In genomic region chr3:64685331-64685799, GRCh38 we compare ENCODE assay signal across 10 cellular contexts. TPM values are rescaled to one million over a fixed set of nuclear protein-coding genes. Genes with fewer than 3 reads are reported as not detected.
DNase-seq lines count a peak whose midpoint lies in the region; ATAC-seq and TF ChIP-seq lines count a peak whose summit lies in the region.
"Had no signal": no experiment of that assay in that cellular context is flagged by ENCODE, and none has a peak within 500 bp of the region (broad histone marks: within the 10 kb centered on the region; RNA-seq: fewer than 3 reads in every experiment).

No MANE protein-coding gene starts in this region.

- no peak for ATAC-seq in stimulated activated naive CD8-positive, alpha-beta T cell treated with anti-CD3 and anti-CD28 coated beads, Interleukin-15, amount 100 ng/mL, for 72 hours
- ATAC-seq in GM18517 (IDR thresholded peaks at IDR 0.05; ENCODE audit: unreplicated experiment): no peak

- 0% methylated on average over 31 of the region's 32 CpGs for WGBS in smooth muscle cell (ENCODE audit: low lambda C conversion rate)

- peaks cover 23% of the 10 kb centered on the region for H3K4me1 Mint-ChIP-seq in stimulated activated naive CD8-positive, alpha-beta T cell treated with anti-CD3 and anti-CD28 coated beads, Interleukin-15, amount 100 ng/mL, for 72 hours

- H3K27ac ChIP-seq in HEK293 (ENCODE audit: extremely low read depth, low read depth, low read length): no peak overlapping the region; the same call in 1 of the 2 replicates
- H3K27ac ChIP-seq in smooth muscle cell (ENCODE audit: low read depth): peak overlapping the region; percentile 95

- H4K20me1 ChIP-seq in smooth muscle cell (ENCODE audit: low read depth): peaks cover 24% of the 10 kb centered on the region

- no peak overlapping the region for H3K27ac Mint-ChIP-seq in stimulated activated naive CD8-positive, alpha-beta T cell treated with anti-CD3 and anti-CD28 coated beads, Interleukin-15, amount 100 ng/mL, for 72 hours
- H3K27ac Mint-ChIP-seq: activated naive CD4-positive, alpha-beta T cell treated with anti-CD3 and anti-CD28 coated beads, Interleukin-2, amount 50 U/mL, for 24 hours had no signal

- TF ChIP-seq CTCF in HEK293 (tag by site-specific recombination; IDR thresholded peaks at IDR 0.05) (no peak; the same call in 1 of the 2 replicates), choroid plexus epithelial cell (conservative IDR thresholded peaks at IDR 0.05; ENCODE audit: low read depth, low read length) (no peak), smooth muscle cell (IDR thresholded peaks at IDR 0.05; ENCODE audit: borderline replicate concordance, insufficient read depth, poor library complexity, severe bottlenecking) (no peak)

- peak overlapping the region; percentile 75 for H2AFZ ChIP-seq in smooth muscle cell (ENCODE audit: low read depth)

- H3K9ac ChIP-seq in smooth muscle cell (ENCODE audit: low read depth): peak overlapping the region; percentile 74

- H3K36me3 ChIP-seq in HEK293 (ENCODE audit: control insufficient read depth in 2 of 2, insufficient read depth in 1 of 2, low read length in 2 of 2) (peaks cover 0 to 6% of the 10 kb centered on the region in 2 experiments; a peak in 1 of 3 replicates), smooth muscle cell (ENCODE audit: low read depth) (no peaks in the 10 kb centered on the region)

- no peaks in the 10 kb centered on the region for H3K9me3 Mint-ChIP-seq in stimulated activated naive CD8-positive, alpha-beta T cell treated with anti-CD3 and anti-CD28 coated beads, Interleukin-15, amount 100 ng/mL, for 72 hours
- H3K9me3 Mint-ChIP-seq: activated naive CD4-positive, alpha-beta T cell treated with anti-CD3 and anti-CD28 coated beads, Interleukin-2, amount 50 U/mL, for 24 hours had no signal

- CTCF ChIA-PET in HEK293 (lab: Yijun Ruan, JAX): no interaction called here

- H3K4me1 ChIP-seq in HEK293 (ENCODE audit: control insufficient read depth, insufficient read depth, low read length): no peaks in the 10 kb centered on the region
- peaks cover 21% of the 10 kb centered on the region for H3K4me1 ChIP-seq in smooth muscle cell (ENCODE audit: low read depth)

- peak overlapping the region; percentile 55 for H3K4me3 ChIP-seq in HEK293 (ENCODE audit: low read depth, low read length)
- peak overlapping the region; percentile 78 for H3K4me3 ChIP-seq in choroid plexus epithelial cell (ENCODE audit: low read depth, low read length)
- H3K4me3 ChIP-seq in smooth muscle cell: peak overlapping the region; percentile 72

- H3K4me3 Mint-ChIP-seq in stimulated activated naive CD8-positive, alpha-beta T cell treated with anti-CD3 and anti-CD28 coated beads, Interleukin-15, amount 100 ng/mL, for 72 hours: no peak overlapping the region
- H3K4me3 Mint-ChIP-seq: activated naive CD4-positive, alpha-beta T cell treated with anti-CD3 and anti-CD28 coated beads, Interleukin-2, amount 50 U/mL, for 24 hours had no signal

- H3K9me3 ChIP-seq in HEK293 (ENCODE audit: control insufficient read depth, insufficient read depth, low read depth, low read length) (no peaks in the 10 kb centered on the region), smooth muscle cell (replicated peaks; ENCODE audit: low read depth) (no peaks in the 10 kb centered on the region)

- peak overlapping the region; percentile 90 for H3K4me2 ChIP-seq in smooth muscle cell

- peak; percentile 66 for DNase-seq in choroid plexus epithelial cell (ENCODE audit: low read depth)
- peak; percentile 73 for DNase-seq in left kidney (ENCODE audit: low read depth, low spot score)
- DNase-seq in smooth muscle cell (lab: John Stamatoyannopoulos, UW; ENCODE audit: unreplicated experiment): peak; percentile 61
- no peak for DNase-seq in stimulated activated naive CD8-positive, alpha-beta T cell treated with anti-CD3 and anti-CD28 coated beads, Interleukin-15, amount 100 ng/mL, for 72 hours
- no peak for DNase-seq in activated naive CD4-positive, alpha-beta T cell treated with anti-CD3 and anti-CD28 coated beads, Interleukin-2, amount 50 U/mL, for 16 hours
- no peak for DNase-seq in activated CD4-positive, alpha-beta T cell treated with anti-CD3 and anti-CD28 coated beads, Interleukin-2, amount 50 U/mL, for 48 hours
- DNase-seq: NCI-H2029 had no signal

- peaks cover 55% of the 10 kb centered on the region for H3K79me2 ChIP-seq in smooth muscle cell (ENCODE audit: low read depth)

- POLR2A ChIA-PET in HEK293 (lab: Yijun Ruan, JAX): no interaction called here

- H3K27me3 ChIP-seq in smooth muscle cell (ENCODE audit: low read depth): no peaks in the 10 kb centered on the region

- H3K27me3 Mint-ChIP-seq in stimulated activated naive CD8-positive, alpha-beta T cell treated with anti-CD3 and anti-CD28 coated beads, Interleukin-15, amount 100 ng/mL, for 72 hours: peaks cover 66% of the 10 kb centered on the region

- H3F3A ChIP-seq in smooth muscle cell (ENCODE audit: low read depth): peaks cover 8% of the 10 kb centered on the region

TF ChIP-seq in HEK293, 187 proteins besides CTCF, POLR2A, EP300 and RAD21 (continues in another document):
- TF ChIP-seq WT1 (tag by site-specific recombination; IDR thresholded peaks at IDR 0.05) (0 out of 2 replicates have a peak, but pooled peaks have one; percentile 14), ZBTB11 (tag by site-specific recombination; conservative IDR thresholded peaks at IDR 0.05; ENCODE audit: low read depth) (0 out of 2 replicates have a peak, but pooled peaks have one; percentile 34), ZNF423 (tag by site-specific recombination; IDR thresholded peaks at IDR 0.05) (peak; percentile 81), ZNF792 (tag by site-specific recombination; IDR thresholded peaks at IDR 0.05) (no peak), ZNF785 (tag by site-specific recombination; IDR thresholded peaks at IDR 0.05) (no peak), KLF10 (tag by site-specific recombination; IDR thresholded peaks at IDR 0.05) (no peak), ZNF501 (tag by site-specific recombination; IDR thresholded peaks at IDR 0.05) (0 out of 2 replicates have a peak, but pooled peaks have one; percentile 37), ZNF629 (tag by site-specific recombination; IDR thresholded peaks at IDR 0.05) (peak; percentile 50; the same call in 1 of the 2 replicates), PRDM1 (tag by site-specific recombination; IDR thresholded peaks at IDR 0.05) (0 out of 2 replicates have a peak, but pooled peaks have one; percentile 21), ZBTB21 (tag by site-specific recombination; IDR thresholded peaks at IDR 0.05) (peak; percentile 23; the same call in 1 of the 2 replicates), ZNF266 (tag by site-specific recombination; IDR thresholded peaks at IDR 0.05; ENCODE audit: low read depth) (peak; percentile 52; the same call in 1 of the 2 replicates), SP7 (tag by site-specific recombination; IDR thresholded peaks at IDR 0.05) (0 out of 2 replicates have a peak, but pooled peaks have one; percentile 3), ZNF560 (tag by site-specific recombination; IDR thresholded peaks at IDR 0.05; ENCODE audit: borderline replicate concordance) (no peak), ZNF48 (tag by site-specific recombination; IDR thresholded peaks at IDR 0.05) (no peak), IKZF3 (tag by site-specific recombination; IDR thresholded peaks at IDR 0.05) (no peak), ZNF394 (tag by site-specific recombination; IDR thresholded peaks at IDR 0.05; ENCODE audit: borderline replicate concordance) (no peak), REPIN1 (tag by site-specific recombination; IDR thresholded peaks at IDR 0.05; ENCODE audit: low read depth) (no peak)
- TF ChIP-seq, protein P1, sequence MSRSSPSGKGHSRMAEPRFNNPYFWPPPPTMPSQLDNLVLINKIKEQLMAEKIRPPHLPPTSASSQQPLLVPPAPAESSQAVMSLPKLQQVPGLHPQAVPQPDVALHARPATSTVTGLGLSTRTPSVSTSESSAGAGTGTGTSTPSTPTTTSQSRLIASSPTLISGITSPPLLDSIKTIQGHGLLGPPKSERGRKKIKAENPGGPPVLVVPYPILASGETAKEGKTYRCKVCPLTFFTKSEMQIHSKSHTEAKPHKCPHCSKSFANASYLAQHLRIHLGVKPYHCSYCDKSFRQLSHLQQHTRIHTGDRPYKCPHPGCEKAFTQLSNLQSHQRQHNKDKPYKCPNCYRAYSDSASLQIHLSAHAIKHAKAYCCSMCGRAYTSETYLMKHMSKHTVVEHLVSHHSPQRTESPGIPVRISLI (tag by site-specific recombination; IDR thresholded peaks at IDR 0.05): no peak
- TF ChIP-seq, protein P2, sequence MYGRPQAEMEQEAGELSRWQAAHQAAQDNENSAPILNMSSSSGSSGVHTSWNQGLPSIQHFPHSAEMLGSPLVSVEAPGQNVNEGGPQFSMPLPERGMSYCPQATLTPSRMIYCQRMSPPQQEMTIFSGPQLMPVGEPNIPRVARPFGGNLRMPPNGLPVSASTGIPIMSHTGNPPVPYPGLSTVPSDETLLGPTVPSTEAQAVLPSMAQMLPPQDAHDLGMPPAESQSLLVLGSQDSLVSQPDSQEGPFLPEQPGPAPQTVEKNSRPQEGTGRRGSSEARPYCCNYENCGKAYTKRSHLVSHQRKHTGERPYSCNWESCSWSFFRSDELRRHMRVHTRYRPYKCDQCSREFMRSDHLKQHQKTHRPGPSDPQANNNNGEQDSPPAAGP (tag by site-specific recombination; IDR thresholded peaks at IDR 0.05): peak; percentile 29

RNA-seq across cellular contexts. Expression of gene ADAMTS9, which starts 2.4 kb away (rescaled TPM):
- 66.6 and 68.0 TPM in 2 replicates for total RNA-seq in smooth muscle cell
- polyA plus RNA-seq in smooth muscle cell: 18.7 and 19.9 TPM in 2 replicates

Comparison
In these comparisons a context has a peak if more than half of its experiments do, and no peak if none do; other contexts are left out.
1. DNase-seq: peak in choroid plexus epithelial cell (single experiment), left kidney (single experiment) and smooth muscle cell (single experiment); none in stimulated activated naive CD8-positive, alpha-beta T cell treated with anti-CD3 and anti-CD28 coated beads, Interleukin-15, amount 100 ng/mL, for 72 hours (0 of 2), activated naive CD4-positive, alpha-beta T cell treated with anti-CD3 and anti-CD28 coated beads, Interleukin-2, amount 50 U/mL, for 16 hours (single experiment) and activated CD4-positive, alpha-beta T cell treated with anti-CD3 and anti-CD28 coated beads, Interleukin-2, amount 50 U/mL, for 48 hours (0 of 2).
2. Peak in every context shown above with its lines, with median percentiles within 50 percentile points of each other: H3K4me3 ChIP-seq.